In the genomic region with DNA sequence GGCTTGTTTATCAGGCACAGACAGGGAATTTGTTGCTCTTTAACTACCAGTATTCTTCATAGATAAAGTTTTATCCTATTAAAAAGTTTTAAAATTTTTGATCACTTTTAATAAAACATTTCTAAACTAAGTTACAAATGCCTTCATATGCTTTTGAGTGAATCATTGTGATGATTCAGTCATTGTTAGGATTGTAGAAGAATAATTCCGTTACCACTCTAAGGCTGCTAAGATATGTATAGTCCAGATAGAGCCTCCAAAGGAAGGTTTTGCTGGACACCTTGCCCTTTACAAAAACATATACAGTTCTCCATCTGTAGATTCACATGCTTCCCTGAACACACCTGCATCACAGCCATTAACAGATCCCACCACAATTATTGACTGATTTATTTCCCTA, we compare ENCODE assay signal across 21 cellular contexts.
"Had no signal": no experiment of that assay in that cellular context is flagged by ENCODE, and none has a peak within 500 bp of the region (broad histone marks: within the 10 kb centered on the region; RNA-seq: fewer than 3 reads in every experiment).

No MANE protein-coding gene starts in this region.

- H3K9me3 ChIP-seq: breast epithelium, colonic mucosa, esophagus squamous epithelium, ovary, psoas muscle, tibial nerve had no signal

- H3K27me3 ChIP-seq: breast epithelium, colonic mucosa, dorsolateral prefrontal cortex, ovary, tibial nerve had no signal

- H3K36me3 Mint-ChIP-seq: activated naive CD8-positive, alpha-beta T cell; memory B cell; natural killer cell treated with Interleukin-12 subunit alpha and Interleukin-12 subunit beta and Interleukin-15 and Interleukin-18, amount 100 ng/mL, for 72 hours had no signal

- H3K9me3 Mint-ChIP-seq: activated CD4-positive, alpha-beta T cell treated with anti-CD3 and anti-CD28 coated beads, Interleukin-2, amount 10 ng/mL, durations not matched to agents 7 days and 5 days; natural killer cell treated with Interleukin-12 subunit alpha and Interleukin-12 subunit beta and Interleukin-15 and Interleukin-18, amount 100 ng/mL, for 72 hours; stimulated activated naive CD8-positive, alpha-beta T cell treated with anti-CD3 and anti-CD28 coated beads, Interleukin-15, Interleukin-2, amounts not matched to agents 100 ng/mL and 50 ng/mL, for 24 hours; T-helper 2 cell treated with Interferon-gamma antibody and Interleukin-4, amounts not matched to agents 5 μg/mL and 100 μg/mL, for 36 hours had no signal

- ATAC-seq: activated CD8-positive, alpha-beta T cell treated with anti-CD3 and anti-CD28 coated beads, Interleukin-2, amount 10 ng/mL, durations not matched to agents 7 days and 5 days; effector memory CD8-positive, alpha-beta T cell; left colon; natural killer cell treated with Interleukin-12 subunit alpha and Interleukin-12 subunit beta and Interleukin-15 and Interleukin-18, amount 100 ng/mL, for 72 hours had no signal

- H3K4me1 Mint-ChIP-seq: activated CD4-positive, alpha-beta T cell treated with anti-CD3 and anti-CD28 coated beads, Interleukin-2, amount 10 ng/mL, durations not matched to agents 7 days and 5 days; memory B cell had no signal

- H3K4me1 ChIP-seq: breast epithelium, colonic mucosa, esophagus squamous epithelium, psoas muscle had no signal

- H3K4me3 ChIP-seq: breast epithelium, colonic mucosa, dorsolateral prefrontal cortex, esophagus squamous epithelium, ovary, psoas muscle, tibial nerve had no signal

- H3K4me3 Mint-ChIP-seq: activated CD4-positive, alpha-beta T cell treated with anti-CD3 and anti-CD28 coated beads, Interleukin-2, amount 10 ng/mL, durations not matched to agents 7 days and 5 days; activated CD8-positive, alpha-beta T cell treated with anti-CD3 and anti-CD28 coated beads, Interleukin-2, amount 10 ng/mL, durations not matched to agents 7 days and 5 days; activated naive CD8-positive, alpha-beta T cell; effector memory CD8-positive, alpha-beta T cell; memory B cell; natural killer cell treated with Interleukin-12 subunit alpha and Interleukin-12 subunit beta and Interleukin-15 and Interleukin-18, amount 100 ng/mL, for 72 hours; stimulated activated naive CD8-positive, alpha-beta T cell treated with anti-CD3 and anti-CD28 coated beads, Interleukin-15, Interleukin-2, amounts not matched to agents 100 ng/mL and 50 ng/mL, for 24 hours; T-helper 2 cell treated with Interferon-gamma antibody and Interleukin-4, amounts not matched to agents 5 μg/mL and 100 μg/mL, for 36 hours had no signal

- DNase-seq: activated CD4-positive, alpha-beta T cell treated with anti-CD3 and anti-CD28 coated beads, Interleukin-2, amount 10 ng/mL, durations not matched to agents 7 days and 5 days; activated CD4-positive, CD25-positive, alpha-beta regulatory T cell treated with anti-CD3 and anti-CD28 coated beads, Interleukin-2, amount 50 U/mL, for 72 hours; activated CD8-positive, alpha-beta T cell treated with anti-CD3 and anti-CD28 coated beads, Interleukin-2, amount 10 ng/mL, durations not matched to agents 7 days and 5 days; activated gamma-delta T cell treated with Interleukin-2 at 50 U/mL for 16 hours; colonic mucosa; dorsolateral prefrontal cortex; effector memory CD8-positive, alpha-beta T cell; esophagus squamous epithelium; left colon; ovary; psoas muscle; right cardiac atrium; stimulated activated CD4-positive, alpha-beta T cell treated with anti-CD3 and anti-CD28 coated beads, Interleukin-4, amount 100 ng/mL, for 4 hours; WERI-Rb-1 had no signal

- H3K27ac Mint-ChIP-seq: activated CD4-positive, alpha-beta T cell treated with anti-CD3 and anti-CD28 coated beads, Interleukin-2, amount 10 ng/mL, durations not matched to agents 7 days and 5 days; activated CD8-positive, alpha-beta T cell treated with anti-CD3 and anti-CD28 coated beads, Interleukin-2, amount 10 ng/mL, durations not matched to agents 7 days and 5 days; activated naive CD8-positive, alpha-beta T cell; effector memory CD8-positive, alpha-beta T cell; memory B cell; natural killer cell treated with Interleukin-12 subunit alpha and Interleukin-12 subunit beta and Interleukin-15 and Interleukin-18, amount 100 ng/mL, for 72 hours; stimulated activated naive CD8-positive, alpha-beta T cell treated with anti-CD3 and anti-CD28 coated beads, Interleukin-15, Interleukin-2, amounts not matched to agents 100 ng/mL and 50 ng/mL, for 24 hours; T-helper 2 cell treated with Interferon-gamma antibody and Interleukin-4, amounts not matched to agents 5 μg/mL and 100 μg/mL, for 36 hours had no signal

- H3K36me3 ChIP-seq: breast epithelium, colonic mucosa, esophagus squamous epithelium, ovary, tibial nerve, WERI-Rb-1 had no signal
